Comparison of ENCODE assay signal across 30 cellular contexts in genomic region chr5:103546858-103547257, GRCh38. TPM values are rescaled to one million over a fixed set of nuclear protein-coding genes. Genes with fewer than 3 reads are reported as not detected.
DNase-seq lines count a peak whose midpoint lies in the region; ATAC-seq, FAIRE-seq and TF ChIP-seq lines count a peak whose summit lies in the region.
"Had no signal": no experiment of that assay in that cellular context is flagged by ENCODE, and none has a peak within 500 bp of the region (broad histone marks: within the 10 kb centered on the region; RNA-seq: fewer than 3 reads in every experiment).

No MANE protein-coding gene starts in this region.

- no peaks in the 10 kb centered on the region for H3K36me3 Mint-ChIP-seq in natural killer cell
- H3K36me3 Mint-ChIP-seq: immature natural killer cell had no signal

- no peaks in the 10 kb centered on the region for H3K9me3 Mint-ChIP-seq in natural killer cell
- H3K9me3 Mint-ChIP-seq: activated naive CD4-positive, alpha-beta T cell treated with anti-CD3 and anti-CD28 coated beads for 36 hours; mesothelial cell of epicardium; nephron; stimulated activated naive B cell treated with anti-CD40 and anti-IgM and Interleukin-4, amounts not matched to agents 10 μg/mL and 1 μg/mL and 100 μg/mL, for 72 hours; T-helper 2 cell treated with Interferon-gamma antibody and Interleukin-4, amounts not matched to agents 5 μg/mL and 100 μg/mL, for 36 hours had no signal

- TF ChIP-seq CTCF in natural killer cell (IDR thresholded peaks at IDR 0.05), result no peak

- H3K4me1 Mint-ChIP-seq in natural killer cell, result no peaks in the 10 kb centered on the region
- H3K4me1 Mint-ChIP-seq: B cell; CD8-positive, alpha-beta memory T cell; immature natural killer cell; mesothelial cell of epicardium; stimulated activated naive B cell treated with anti-CD40 and anti-IgM and Interleukin-4, amounts not matched to agents 10 μg/mL and 1 μg/mL and 100 μg/mL, for 72 hours had no signal

- no peak overlapping the region for H3K27ac Mint-ChIP-seq in natural killer cell
- H3K27ac Mint-ChIP-seq: activated naive CD4-positive, alpha-beta T cell treated with anti-CD3 and anti-CD28 coated beads for 36 hours; B cell; CD8-positive, alpha-beta memory T cell; immature natural killer cell; mesothelial cell of epicardium; nephron; stimulated activated naive B cell treated with anti-CD40 and anti-IgM and Interleukin-4, amounts not matched to agents 10 μg/mL and 1 μg/mL and 100 μg/mL, for 72 hours; T-helper 2 cell treated with Interferon-gamma antibody and Interleukin-4, amounts not matched to agents 5 μg/mL and 100 μg/mL, for 36 hours had no signal

- H3K4me3 Mint-ChIP-seq in natural killer cell, result no peak overlapping the region
- H3K4me3 Mint-ChIP-seq: activated naive CD4-positive, alpha-beta T cell treated with anti-CD3 and anti-CD28 coated beads for 36 hours; B cell; CD8-positive, alpha-beta memory T cell; immature natural killer cell; mesothelial cell of epicardium; nephron; stimulated activated naive B cell treated with anti-CD40 and anti-IgM and Interleukin-4, amounts not matched to agents 10 μg/mL and 1 μg/mL and 100 μg/mL, for 72 hours; T-helper 2 cell treated with Interferon-gamma antibody and Interleukin-4, amounts not matched to agents 5 μg/mL and 100 μg/mL, for 36 hours had no signal

- ATAC-seq in GM19035 (IDR thresholded peaks at IDR 0.05; ENCODE audit: unreplicated experiment) (peak; percentile 57), HG02610 (IDR thresholded peaks at IDR 0.05; ENCODE audit: unreplicated experiment) (peak; percentile 90), natural killer cell (no peak), esophagus mucosa (no peak), GM19397 (IDR thresholded peaks at IDR 0.05; ENCODE audit: unreplicated experiment) (no peak)
- ATAC-seq: foreskin keratinocyte; Right ventricle myocardium inferior; stimulated activated naive B cell treated with anti-CD40 and anti-IgM and Interleukin-4, amounts not matched to agents 10 μg/mL and 1 μg/mL and 100 μg/mL, for 72 hours had no signal

- peak; percentile 55 for DNase-seq in DMS53 treated with DMSO at 0.1 percent for 48 hours (lab: John Stamatoyannopoulos, UW; ENCODE audit: unreplicated experiment)
- peak; percentile 35 for DNase-seq in NCI-H345 (lab: John Stamatoyannopoulos, UW)
- no peak for DNase-seq in GM12891 (ENCODE audit: insufficient read length, low spot score)
- no peak for DNase-seq in natural killer cell
- DNase-seq: activated CD4-positive, alpha-beta T cell treated with anti-CD3 and anti-CD28 coated beads for 48 hours; activated naive CD4-positive, alpha-beta T cell treated with anti-CD3 and anti-CD28 coated beads for 36 hours; activated T-cell treated with anti-CD3 and anti-CD28 coated beads, Interleukin-2, amount 50 U/mL, for 48 hours; brain microvascular endothelial cell; CD8-positive, alpha-beta memory T cell; colonic mucosa; effector memory CD4-positive, alpha-beta T cell; foreskin keratinocyte; immature natural killer cell; Kasumi-1; left ventricle myocardium inferior; NCI-H1694 treated with DMSO at 0.1 percent for 48 hours; NCI-H226; spleen; stimulated activated CD4-positive, alpha-beta T cell treated with anti-CD3 and anti-CD28 coated beads, Interleukin-2, amount 100 ng/mL, for 48 hours; stimulated activated naive B cell treated with anti-CD40 and anti-IgM and Interleukin-4, amounts not matched to agents 10 μg/mL and 1 μg/mL and 100 μg/mL, for 72 hours; testis had no signal

- no peak for FAIRE-seq in GM12891 (lab: Jason Lieb, UNC)

- no peak for TF ChIP-seq POLR2A in GM12891 (IDR thresholded peaks at IDR 0.05; ENCODE audit: low read depth, low read length)

- no peaks in the 10 kb centered on the region for H3K27me3 Mint-ChIP-seq in natural killer cell (ENCODE audit: low read depth in 2 of 2)
- H3K27me3 Mint-ChIP-seq: B cell; CD8-positive, alpha-beta memory T cell; stimulated activated naive B cell treated with anti-CD40 and anti-IgM and Interleukin-4, amounts not matched to agents 10 μg/mL and 1 μg/mL and 100 μg/mL, for 72 hours had no signal

- intact Hi-C loops in natural killer cell (cut with micrococcal nuclease), result no loop called here

TF ChIP-seq in GM12891, 5 proteins besides CTCF, POLR2A, EP300 and RAD21:
- TF ChIP-seq PAX5 (IDR thresholded peaks at IDR 0.05; ENCODE audit: insufficient read depth, low read length, severe bottlenecking) (no peak), SPI1 (IDR thresholded peaks at IDR 0.05; ENCODE audit: low read depth, low read length) (no peak), POLR2AphosphoS5 (IDR thresholded peaks at IDR 0.05; ENCODE audit: low read depth, low read length) (no peak), POU2F2 (IDR thresholded peaks at IDR 0.05; ENCODE audit: low read depth, low read length) (no peak), TAF1 (IDR thresholded peaks at IDR 0.05; ENCODE audit: low read depth, low read length) (no peak)

RNA-seq across cellular contexts. Expression of gene NUDT12, which starts 15.7 kb away (rescaled TPM):
- 3.3 TPM for polyA plus RNA-seq in GM12891 (2012; ENCODE audit: low read depth, missing spikeins)
- total RNA-seq in natural killer cell, result 1 to 10 TPM in 1 of 3 donors, under 1 TPM in 1, not detected in 1; 0.61 to 1.2 TPM
- total RNA-seq in esophagus mucosa, result 8.4 TPM
- polyA plus RNA-seq: CD8-positive, alpha-beta memory T cell had no signal

Comparison
In these comparisons a context has a peak if more than half of its experiments do, and no peak if none do; other contexts are left out.
1. DNase-seq: peak in DMS53 treated with DMSO at 0.1 percent for 48 hours (single experiment) and NCI-H345 (single experiment); none in GM12891 (single experiment) and natural killer cell (single experiment).
2. ATAC-seq: peak in GM19035 (single experiment) and HG02610 (single experiment); none in natural killer cell (0 of 3), esophagus mucosa (single experiment) and GM19397 (single experiment).